1 cellular context compared by ENCODE assay signal in the genomic region with DNA sequence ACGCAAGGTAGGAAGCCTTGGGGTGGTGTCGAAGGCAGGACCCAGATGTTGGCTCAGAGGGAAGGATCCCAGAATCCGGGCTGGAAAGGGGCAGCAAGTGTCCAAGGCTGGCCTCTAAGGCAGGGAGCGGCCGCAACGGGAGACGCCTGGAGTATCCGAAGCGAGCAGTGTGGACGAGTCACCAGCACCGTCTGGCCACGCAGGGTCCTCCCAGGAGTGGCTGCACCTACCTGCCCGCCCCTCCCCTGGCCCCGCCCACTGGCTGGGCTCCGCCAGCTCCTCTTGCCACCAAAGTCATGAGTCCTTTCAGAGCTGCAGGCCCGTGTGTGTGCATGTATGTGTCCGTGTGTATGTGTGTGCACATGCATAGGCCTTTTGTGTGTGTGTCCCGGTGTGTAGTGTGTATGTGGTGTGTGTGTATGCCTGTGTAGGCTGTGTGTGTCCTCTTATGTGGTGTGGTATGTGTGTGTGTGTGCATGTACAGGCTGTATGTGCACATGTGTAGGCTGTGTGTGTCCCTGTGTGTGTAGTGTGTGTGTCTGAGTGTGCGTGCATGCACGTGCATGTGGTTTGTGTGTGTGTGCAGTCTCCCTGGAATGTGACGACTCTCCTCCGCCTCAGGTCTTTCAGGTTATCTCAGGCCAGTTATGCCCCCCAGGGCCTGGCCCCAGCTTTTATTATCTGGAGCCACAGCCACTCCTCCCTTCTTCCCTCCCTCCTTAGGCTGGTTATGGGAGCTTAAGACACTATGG.
TF ChIP-seq lines count a peak whose summit lies in the region.

A gene (minus strand): TSS at position 193 of the 752 bp plus-strand sequence. CDS start 229 bp downstream, outside the sequence.

TF ChIP-seq in K562, 482 proteins besides CTCF, POLR2A, EP300 and RAD21 (continued from another document and continues in another):
- TF ChIP-seq, protein P1, sequence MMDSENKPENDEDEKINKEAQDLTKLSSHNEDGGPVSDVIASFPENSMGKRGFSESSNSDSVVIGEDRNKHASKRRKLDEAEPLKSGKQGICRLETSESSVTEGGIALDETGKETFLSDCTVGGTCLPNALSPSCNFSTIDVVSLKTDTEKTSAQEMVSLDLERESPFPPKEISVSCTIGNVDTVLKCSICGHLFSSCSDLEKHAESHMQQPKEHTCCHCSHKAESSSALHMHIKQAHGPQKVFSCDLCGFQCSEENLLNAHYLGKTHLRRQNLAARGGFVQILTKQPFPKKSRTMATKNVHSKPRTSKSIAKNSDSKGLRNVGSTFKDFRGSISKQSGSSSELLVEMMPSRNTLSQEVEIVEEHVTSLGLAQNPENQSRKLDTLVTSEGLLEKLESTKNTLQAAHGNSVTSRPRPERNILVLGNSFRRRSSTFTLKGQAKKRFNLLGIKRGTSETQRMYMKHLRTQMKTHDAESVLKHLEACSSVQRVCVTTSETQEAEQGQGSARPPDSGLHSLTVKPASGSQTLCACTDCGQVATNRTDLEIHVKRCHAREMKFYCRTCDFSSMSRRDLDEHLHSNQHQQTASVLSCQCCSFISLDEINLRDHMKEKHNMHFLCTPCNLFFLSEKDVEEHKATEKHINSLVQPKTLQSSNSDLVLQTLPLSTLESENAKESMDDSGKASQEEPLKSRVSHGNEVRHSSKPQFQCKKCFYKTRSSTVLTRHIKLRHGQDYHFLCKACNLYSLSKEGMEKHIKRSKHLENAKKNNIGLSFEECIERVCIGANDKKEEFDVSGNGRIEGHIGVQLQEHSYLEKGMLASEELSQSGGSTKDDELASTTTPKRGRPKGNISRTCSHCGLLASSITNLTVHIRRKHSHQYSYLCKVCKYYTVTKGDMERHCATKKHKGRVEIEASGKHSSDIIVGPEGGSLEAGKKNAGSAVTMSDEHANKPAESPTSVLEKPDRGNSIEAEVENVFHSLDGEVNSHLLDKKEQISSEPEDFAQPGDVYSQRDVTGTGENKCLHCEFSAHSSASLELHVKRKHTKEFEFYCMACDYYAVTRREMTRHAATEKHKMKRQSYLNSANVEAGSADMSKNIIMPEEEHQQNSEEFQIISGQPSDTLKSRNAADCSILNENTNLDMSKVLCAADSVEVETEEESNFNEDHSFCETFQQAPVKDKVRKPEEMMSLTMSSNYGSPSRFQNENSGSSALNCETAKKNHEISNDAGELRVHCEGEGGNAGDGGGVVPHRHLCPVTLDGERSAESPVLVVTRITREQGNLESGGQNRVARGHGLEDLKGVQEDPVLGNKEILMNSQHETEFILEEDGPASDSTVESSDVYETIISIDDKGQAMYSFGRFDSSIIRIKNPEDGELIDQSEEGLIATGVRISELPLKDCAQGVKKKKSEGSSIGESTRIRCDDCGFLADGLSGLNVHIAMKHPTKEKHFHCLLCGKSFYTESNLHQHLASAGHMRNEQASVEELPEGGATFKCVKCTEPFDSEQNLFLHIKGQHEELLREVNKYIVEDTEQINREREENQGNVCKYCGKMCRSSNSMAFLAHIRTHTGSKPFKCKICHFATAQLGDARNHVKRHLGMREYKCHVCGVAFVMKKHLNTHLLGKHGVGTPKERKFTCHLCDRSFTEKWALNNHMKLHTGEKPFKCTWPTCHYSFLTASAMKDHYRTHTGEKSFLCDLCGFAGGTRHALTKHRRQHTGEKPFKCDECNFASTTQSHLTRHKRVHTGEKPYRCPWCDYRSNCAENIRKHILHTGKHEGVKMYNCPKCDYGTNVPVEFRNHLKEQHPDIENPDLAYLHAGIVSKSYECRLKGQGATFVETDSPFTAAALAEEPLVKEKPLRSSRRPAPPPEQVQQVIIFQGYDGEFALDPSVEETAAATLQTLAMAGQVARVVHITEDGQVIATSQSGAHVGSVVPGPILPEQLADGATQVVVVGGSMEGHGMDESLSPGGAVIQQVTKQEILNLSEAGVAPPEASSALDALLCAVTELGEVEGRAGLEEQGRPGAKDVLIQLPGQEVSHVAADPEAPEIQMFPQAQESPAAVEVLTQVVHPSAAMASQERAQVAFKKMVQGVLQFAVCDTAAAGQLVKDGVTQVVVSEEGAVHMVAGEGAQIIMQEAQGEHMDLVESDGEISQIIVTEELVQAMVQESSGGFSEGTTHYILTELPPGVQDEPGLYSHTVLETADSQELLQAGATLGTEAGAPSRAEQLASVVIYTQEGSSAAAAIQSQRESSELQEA (IDR thresholded peaks at IDR 0.05; ENCODE audit: low read depth) = peak; percentile 24; the same call in 1 of the 2 replicates
- TF ChIP-seq LARP7 (IDR thresholded peaks at IDR 0.05) (peak; percentile 86; the same call in 1 of the 2 replicates), PHB2 (IDR thresholded peaks at IDR 0.05; ENCODE audit: low read depth) (peak; percentile 67; the same call in 1 of the 2 replicates), RBFOX2 (IDR thresholded peaks at IDR 0.05; ENCODE audit: low read depth, low read length) (peak; percentile 46; the same call in 1 of the 2 replicates), POLR2B (IDR thresholded peaks at IDR 0.05; ENCODE audit: low read depth, partially characterized antibody) (peak; percentile 22), ZC3H8 (IDR thresholded peaks at IDR 0.05) (no peak), ZFX (CRISPR knock-in tag; IDR thresholded peaks at IDR 0.05) (peak; percentile 40), DACH1 (IDR thresholded peaks at IDR 0.05; ENCODE audit: partially characterized antibody) (no peak), TCF7 (IDR thresholded peaks at IDR 0.05; ENCODE audit: borderline replicate concordance) (no peak), SMC3 (conservative IDR thresholded peaks at IDR 0.05; ENCODE audit: insufficient read depth, low read depth, low read length) (no peak)
- TF ChIP-seq, protein P2, sequence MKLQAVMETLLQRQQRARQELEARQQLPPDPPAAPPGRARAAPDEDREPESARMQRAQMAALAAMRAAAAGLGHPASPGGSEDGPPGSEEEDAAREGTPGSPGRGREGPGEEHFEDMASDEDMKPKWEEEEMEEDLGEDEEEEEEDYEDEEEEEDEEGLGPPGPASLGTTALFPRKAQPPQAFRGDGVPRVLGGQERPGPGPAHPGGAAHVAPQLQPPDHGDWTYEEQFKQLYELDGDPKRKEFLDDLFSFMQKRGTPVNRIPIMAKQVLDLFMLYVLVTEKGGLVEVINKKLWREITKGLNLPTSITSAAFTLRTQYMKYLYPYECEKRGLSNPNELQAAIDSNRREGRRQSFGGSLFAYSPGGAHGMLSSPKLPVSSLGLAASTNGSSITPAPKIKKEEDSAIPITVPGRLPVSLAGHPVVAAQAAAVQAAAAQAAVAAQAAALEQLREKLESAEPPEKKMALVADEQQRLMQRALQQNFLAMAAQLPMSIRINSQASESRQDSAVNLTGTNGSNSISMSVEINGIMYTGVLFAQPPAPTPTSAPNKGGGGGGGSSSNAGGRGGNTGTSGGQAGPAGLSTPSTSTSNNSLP (IDR thresholded peaks at IDR 0.05; ENCODE audit: borderline replicate concordance, low read depth, low read length) = no peak
- TF ChIP-seq, protein P3, sequence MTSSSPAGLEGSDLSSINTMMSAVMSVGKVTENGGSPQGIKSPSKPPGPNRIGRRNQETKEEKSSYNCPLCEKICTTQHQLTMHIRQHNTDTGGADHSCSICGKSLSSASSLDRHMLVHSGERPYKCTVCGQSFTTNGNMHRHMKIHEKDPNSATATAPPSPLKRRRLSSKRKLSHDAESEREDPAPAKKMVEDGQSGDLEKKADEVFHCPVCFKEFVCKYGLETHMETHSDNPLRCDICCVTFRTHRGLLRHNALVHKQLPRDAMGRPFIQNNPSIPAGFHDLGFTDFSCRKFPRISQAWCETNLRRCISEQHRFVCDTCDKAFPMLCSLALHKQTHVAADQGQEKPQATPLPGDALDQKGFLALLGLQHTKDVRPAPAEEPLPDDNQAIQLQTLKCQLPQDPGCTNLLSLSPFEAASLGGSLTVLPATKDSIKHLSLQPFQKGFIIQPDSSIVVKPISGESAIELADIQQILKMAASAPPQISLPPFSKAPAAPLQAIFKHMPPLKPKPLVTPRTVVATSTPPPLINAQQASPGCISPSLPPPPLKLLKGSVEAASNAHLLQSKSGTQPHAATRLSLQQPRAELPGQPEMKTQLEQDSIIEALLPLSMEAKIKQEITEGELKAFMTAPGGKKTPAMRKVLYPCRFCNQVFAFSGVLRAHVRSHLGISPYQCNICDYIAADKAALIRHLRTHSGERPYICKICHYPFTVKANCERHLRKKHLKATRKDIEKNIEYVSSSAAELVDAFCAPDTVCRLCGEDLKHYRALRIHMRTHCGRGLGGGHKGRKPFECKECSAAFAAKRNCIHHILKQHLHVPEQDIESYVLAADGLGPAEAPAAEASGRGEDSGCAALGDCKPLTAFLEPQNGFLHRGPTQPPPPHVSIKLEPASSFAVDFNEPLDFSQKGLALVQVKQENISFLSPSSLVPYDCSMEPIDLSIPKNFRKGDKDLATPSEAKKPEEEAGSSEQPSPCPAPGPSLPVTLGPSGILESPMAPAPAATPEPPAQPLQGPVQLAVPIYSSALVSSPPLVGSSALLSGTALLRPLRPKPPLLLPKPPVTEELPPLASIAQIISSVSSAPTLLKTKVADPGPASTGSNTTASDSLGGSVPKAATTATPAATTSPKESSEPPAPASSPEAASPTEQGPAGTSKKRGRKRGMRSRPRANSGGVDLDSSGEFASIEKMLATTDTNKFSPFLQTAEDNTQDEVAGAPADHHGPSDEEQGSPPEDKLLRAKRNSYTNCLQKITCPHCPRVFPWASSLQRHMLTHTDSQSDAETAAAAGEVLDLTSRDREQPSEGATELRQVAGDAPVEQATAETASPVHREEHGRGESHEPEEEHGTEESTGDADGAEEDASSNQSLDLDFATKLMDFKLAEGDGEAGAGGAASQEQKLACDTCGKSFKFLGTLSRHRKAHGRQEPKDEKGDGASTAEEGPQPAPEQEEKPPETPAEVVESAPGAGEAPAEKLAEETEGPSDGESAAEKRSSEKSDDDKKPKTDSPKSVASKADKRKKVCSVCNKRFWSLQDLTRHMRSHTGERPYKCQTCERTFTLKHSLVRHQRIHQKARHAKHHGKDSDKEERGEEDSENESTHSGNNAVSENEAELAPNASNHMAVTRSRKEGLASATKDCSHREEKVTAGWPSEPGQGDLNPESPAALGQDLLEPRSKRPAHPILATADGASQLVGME (CRISPR knock-in tag; IDR thresholded peaks at IDR 0.05) = no peak
- TF ChIP-seq, protein P4, sequence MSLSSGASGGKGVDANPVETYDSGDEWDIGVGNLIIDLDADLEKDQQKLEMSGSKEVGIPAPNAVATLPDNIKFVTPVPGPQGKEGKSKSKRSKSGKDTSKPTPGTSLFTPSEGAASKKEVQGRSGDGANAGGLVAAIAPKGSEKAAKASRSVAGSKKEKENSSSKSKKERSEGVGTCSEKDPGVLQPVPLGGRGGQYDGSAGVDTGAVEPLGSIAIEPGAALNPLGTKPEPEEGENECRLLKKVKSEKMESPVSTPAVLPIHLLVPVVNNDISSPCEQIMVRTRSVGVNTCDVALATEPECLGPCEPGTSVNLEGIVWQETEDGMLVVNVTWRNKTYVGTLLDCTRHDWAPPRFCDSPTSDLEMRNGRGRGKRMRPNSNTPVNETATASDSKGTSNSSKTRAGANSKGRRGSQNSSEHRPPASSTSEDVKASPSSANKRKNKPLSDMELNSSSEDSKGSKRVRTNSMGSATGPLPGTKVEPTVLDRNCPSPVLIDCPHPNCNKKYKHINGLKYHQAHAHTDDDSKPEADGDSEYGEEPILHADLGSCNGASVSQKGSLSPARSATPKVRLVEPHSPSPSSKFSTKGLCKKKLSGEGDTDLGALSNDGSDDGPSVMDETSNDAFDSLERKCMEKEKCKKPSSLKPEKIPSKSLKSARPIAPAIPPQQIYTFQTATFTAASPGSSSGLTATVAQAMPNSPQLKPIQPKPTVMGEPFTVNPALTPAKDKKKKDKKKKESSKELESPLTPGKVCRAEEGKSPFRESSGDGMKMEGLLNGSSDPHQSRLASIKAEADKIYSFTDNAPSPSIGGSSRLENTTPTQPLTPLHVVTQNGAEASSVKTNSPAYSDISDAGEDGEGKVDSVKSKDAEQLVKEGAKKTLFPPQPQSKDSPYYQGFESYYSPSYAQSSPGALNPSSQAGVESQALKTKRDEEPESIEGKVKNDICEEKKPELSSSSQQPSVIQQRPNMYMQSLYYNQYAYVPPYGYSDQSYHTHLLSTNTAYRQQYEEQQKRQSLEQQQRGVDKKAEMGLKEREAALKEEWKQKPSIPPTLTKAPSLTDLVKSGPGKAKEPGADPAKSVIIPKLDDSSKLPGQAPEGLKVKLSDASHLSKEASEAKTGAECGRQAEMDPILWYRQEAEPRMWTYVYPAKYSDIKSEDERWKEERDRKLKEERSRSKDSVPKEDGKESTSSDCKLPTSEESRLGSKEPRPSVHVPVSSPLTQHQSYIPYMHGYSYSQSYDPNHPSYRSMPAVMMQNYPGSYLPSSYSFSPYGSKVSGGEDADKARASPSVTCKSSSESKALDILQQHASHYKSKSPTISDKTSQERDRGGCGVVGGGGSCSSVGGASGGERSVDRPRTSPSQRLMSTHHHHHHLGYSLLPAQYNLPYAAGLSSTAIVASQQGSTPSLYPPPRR (CRISPR knock-in tag; IDR thresholded peaks at IDR 0.05; ENCODE audit: borderline replicate concordance) = peak; percentile 69; the same call in 1 of the 2 replicates
- TF ChIP-seq, protein P5, sequence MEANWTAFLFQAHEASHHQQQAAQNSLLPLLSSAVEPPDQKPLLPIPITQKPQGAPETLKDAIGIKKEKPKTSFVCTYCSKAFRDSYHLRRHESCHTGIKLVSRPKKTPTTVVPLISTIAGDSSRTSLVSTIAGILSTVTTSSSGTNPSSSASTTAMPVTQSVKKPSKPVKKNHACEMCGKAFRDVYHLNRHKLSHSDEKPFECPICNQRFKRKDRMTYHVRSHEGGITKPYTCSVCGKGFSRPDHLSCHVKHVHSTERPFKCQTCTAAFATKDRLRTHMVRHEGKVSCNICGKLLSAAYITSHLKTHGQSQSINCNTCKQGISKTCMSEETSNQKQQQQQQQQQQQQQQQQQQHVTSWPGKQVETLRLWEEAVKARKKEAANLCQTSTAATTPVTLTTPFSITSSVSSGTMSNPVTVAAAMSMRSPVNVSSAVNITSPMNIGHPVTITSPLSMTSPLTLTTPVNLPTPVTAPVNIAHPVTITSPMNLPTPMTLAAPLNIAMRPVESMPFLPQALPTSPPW (CRISPR knock-in tag; IDR thresholded peaks at IDR 0.05) = 0 out of 2 replicates have a peak, but pooled peaks have one; percentile 25
